In genomic region chr9:121399883-121400607, GRCh38 we compare ENCODE assay signal across 8 cellular contexts. TPM values are rescaled to one million over a fixed set of nuclear protein-coding genes. Genes with fewer than 3 reads are reported as not detected.
A peak's percentile ranks its signal among the peaks of the same experiment; 100 is the strongest.
DNase-seq lines count a peak whose midpoint lies in the region; ATAC-seq and TF ChIP-seq lines count a peak whose summit lies in the region.

No MANE protein-coding gene starts in this region.

- no peak for DNase-seq in CD14-positive monocyte (ENCODE audit: low spot score)
- peak; percentile 38 for DNase-seq in NCI-H2227 treated with DMSO at 0.1 percent for 48 hours (lab: John Stamatoyannopoulos, UW)
- DNase-seq in amniotic epithelial cell (ENCODE audit: low read depth): peak; percentile 76
- DNase-seq in right cardiac atrium: no peak

- peak overlapping the region; percentile 3 for H3K4me2 ChIP-seq in skeletal muscle satellite cell (ENCODE audit: low read length)

- no peaks in the 10 kb centered on the region for H3K36me3 ChIP-seq in skeletal muscle satellite cell (ENCODE audit: insufficient read depth, low read length)

- H3K4me3 ChIP-seq in right cardiac atrium (ENCODE audit: low read length) (no peak overlapping the region), skeletal muscle satellite cell (ENCODE audit: low read length) (no peak overlapping the region)

- H3K27me3 Mint-ChIP-seq in CD14-positive monocyte (ENCODE audit: low read depth in 3 of 3): no peaks in the 10 kb centered on the region

- WGBS in right cardiac atrium: 23% methylated on average over 9 of the region's 9 CpGs

- H3K27ac Mint-ChIP-seq in CD14-positive monocyte: no peak overlapping the region

- peaks cover 3% of the 10 kb centered on the region for H3K4me1 Mint-ChIP-seq in CD14-positive monocyte

- H3K4me3 Mint-ChIP-seq in CD14-positive monocyte: no peak overlapping the region

- H3K4me1 ChIP-seq in right cardiac atrium (ENCODE audit: control insufficient read depth, insufficient read depth, low read length) (no peaks in the 10 kb centered on the region), skeletal muscle satellite cell (ENCODE audit: control insufficient read depth, insufficient read depth, low read length) (peaks cover 27% of the 10 kb centered on the region)

- ATAC-seq in GM21423 (IDR thresholded peaks at IDR 0.05; ENCODE audit: unreplicated experiment) (peak; percentile 46), right cardiac atrium (peak; percentile 33 to 54), HG03097 (IDR thresholded peaks at IDR 0.05; ENCODE audit: low FRiP score, unreplicated experiment) (no peak), HG02852 (IDR thresholded peaks at IDR 0.05; ENCODE audit: unreplicated experiment) (no peak)

- peak overlapping the region; percentile 65 for H3K9ac ChIP-seq in skeletal muscle satellite cell (ENCODE audit: low read depth, low read length)

- H3K36me3 Mint-ChIP-seq in CD14-positive monocyte: no peaks in the 10 kb centered on the region

- H3K27me3 ChIP-seq in right cardiac atrium (ENCODE audit: control insufficient read depth, insufficient read depth) (no peaks in the 10 kb centered on the region), skeletal muscle satellite cell (ENCODE audit: control insufficient read depth, insufficient read depth, low read length) (no peaks in the 10 kb centered on the region)

- TF ChIP-seq CTCF in CD14-positive monocyte (IDR thresholded peaks at IDR 0.05): peak; percentile 81

- H3K9me3 Mint-ChIP-seq in CD14-positive monocyte: peaks cover 3 to 10% (median 5%) of the 10 kb centered on the region in 7 donors

- no peaks in the 10 kb centered on the region for H3K9me3 ChIP-seq in right cardiac atrium (ENCODE audit: control insufficient read depth, low read length)
- peaks cover 6% of the 10 kb centered on the region for H3K9me3 ChIP-seq in skeletal muscle satellite cell (replicated peaks; ENCODE audit: low read length)

- H3K27ac ChIP-seq in right cardiac atrium (ENCODE audit: low read length): no peak overlapping the region

- intact Hi-C loops in CD14-positive monocyte (cut with micrococcal nuclease): loop anchor here (1.0 to 5.0 kb wide), 4 partner anchors 79 to 193 kb away; no protein-coding TSS in a partner anchor
- intact Hi-C loops in right cardiac atrium (cut with DNase I): loop anchor here (2.0 to 10.0 kb wide), 5 partner anchors 78 to 188 kb away; no protein-coding TSS in a partner anchor

RNA-seq across cellular contexts. Expression of gene STOM, which starts 30.0 kb away (rescaled TPM):
- polyA plus RNA-seq in CD14-positive monocyte: 10 to 100 TPM; 63.8 to 66.9 TPM
- 100 to 1,000 TPM; 146 to 246 (median 172) TPM for total RNA-seq in right cardiac atrium
- polyA plus RNA-seq in right cardiac atrium: 153 TPM
- total RNA-seq in skeletal muscle satellite cell (2012; rRNA removed): 90.2 and 133 TPM in 2 replicates

Comparison
In these comparisons a context has a peak if more than half of its experiments do, and no peak if none do; other contexts are left out.
1. DNase-seq: peak in NCI-H2227 treated with DMSO at 0.1 percent for 48 hours (single experiment) and amniotic epithelial cell (single experiment); none in CD14-positive monocyte (single experiment) and right cardiac atrium (0 of 3).
2. ATAC-seq: peak in GM21423 (single experiment) and right cardiac atrium (2 of 2); none in HG03097 (single experiment) and HG02852 (single experiment).